33 cellular contexts compared by ENCODE assay signal in genomic region chr4:141098163-141098562, GRCh38. TPM values are rescaled to one million over a fixed set of nuclear protein-coding genes. Genes with fewer than 3 reads are reported as not detected.
"Had no signal": no experiment of that assay in that cellular context is flagged by ENCODE, and none has a peak within 500 bp of the region (broad histone marks: within the 10 kb centered on the region; RNA-seq: fewer than 3 reads in every experiment).

No MANE protein-coding gene starts in this region.

- H3K27ac ChIP-seq: adrenal gland, ascending aorta, body of pancreas, brain microvascular endothelial cell, breast epithelium, cardiac muscle cell had no signal

- H3K27me3 ChIP-seq: adrenal gland, ascending aorta, body of pancreas, brain microvascular endothelial cell, breast epithelium, cardiac muscle cell had no signal

- H3K4me1 ChIP-seq: ascending aorta, body of pancreas, breast epithelium had no signal

- H3K36me3 ChIP-seq: adrenal gland, ascending aorta, brain microvascular endothelial cell, breast epithelium, cardiac muscle cell had no signal

- DNase-seq: activated effector memory CD4-positive, alpha-beta T cell treated with anti-CD3 and anti-CD28 coated beads, Interleukin-2, amount 50 U/mL, for 16 hours; activated gamma-delta T cell; activated gamma-delta T cell treated with Interleukin-2 at 50 U/mL for 16 hours; activated naive CD4-positive, alpha-beta T cell; activated naive CD4-positive, alpha-beta T cell treated with anti-CD3 and anti-CD28 coated beads for 36 hours; activated naive CD4-positive, alpha-beta T cell treated with anti-CD3 and anti-CD28 coated beads, Interleukin-2, amount 10 ng/mL, durations not matched to agents 7 days and 5 days; activated naive CD4-positive, alpha-beta T cell treated with anti-CD3 and anti-CD28 coated beads, Interleukin-2, amount 50 U/mL, for 16 hours; activated naive CD4-positive, alpha-beta T cell treated with Interleukin-2 at 50 U/mL for 16 hours; activated naive CD8-positive, alpha-beta T cell treated with anti-CD3 and anti-CD28 coated beads for 36 hours; activated naive CD8-positive, alpha-beta T cell treated with anti-CD3 and anti-CD28 coated beads, Interleukin-2, amount 10 ng/mL, durations not matched to agents 7 days and 5 days; activated naive CD8-positive, alpha-beta T cell treated with anti-CD3 and anti-CD28 coated beads, Interleukin-2, amount 50 U/mL, for 24 hours; activated T-cell treated with anti-CD3 and anti-CD28 coated beads for 4 hours; activated T-cell treated with anti-CD3 and anti-CD28 coated beads, Interleukin-2, amount 50 U/mL, for 1 hour; activated T-cell treated with anti-CD3 and anti-CD28 coated beads, Interleukin-2, amount 50 U/mL, for 24 hours; activated T-cell treated with anti-CD3 and anti-CD28 coated beads, Interleukin-2, amount 50 U/mL, for 4 hours; activated T-cell treated with anti-CD3 and anti-CD28 coated beads, Interleukin-2, amount 50 U/mL, for 48 hours; activated T-cell treated with anti-CD3 and anti-CD28 coated beads, Interleukin-2, amount 50 U/mL, for 72 hours; adrenal gland; amniotic stem cell; amygdala; anterior cingulate cortex; aorta; body of pancreas; brain microvascular endothelial cell; caudate nucleus; central memory CD4-positive, alpha-beta T cell; cerebellar nuclear complex had no signal

- H3K4me3 ChIP-seq: adrenal gland, ascending aorta, body of pancreas, breast epithelium, cardiac muscle cell had no signal

- H3K9me3 ChIP-seq: body of pancreas had no signal

- ATAC-seq: activated naive CD4-positive, alpha-beta T cell treated with anti-CD3 and anti-CD28 coated beads, Interleukin-2, amount 50 U/mL, for 72 hours; activated naive CD8-positive, alpha-beta T cell treated with anti-CD3 and anti-CD28 coated beads, Interleukin-2, amount 50 U/mL, for 24 hours; activated T-cell treated with anti-CD3 and anti-CD28 coated beads, Interleukin-2, amount 50 U/mL, for 4 hours; activated T-cell treated with anti-CD3 and anti-CD28 coated beads, Interleukin-2, amount 50 U/mL, for 72 hours; activated T-helper 17 cell treated with anti-CD3 and anti-CD28 coated beads, Interleukin-2, amount 50 U/mL, for 72 hours; body of pancreas had no signal

RNA-seq across cellular contexts. Expression of gene RNF150, which starts 35.1 kb away (rescaled TPM):
- total RNA-seq: activated naive CD4-positive, alpha-beta T cell treated with anti-CD3 and anti-CD28 coated beads for 36 hours; activated naive CD8-positive, alpha-beta T cell treated with anti-CD3 and anti-CD28 coated beads, Interleukin-2, amount 10 ng/mL, durations not matched to agents 7 days and 5 days; activated T-helper 1 cell treated with anti-CD3 and anti-CD28 coated beads, Interleukin-12 subunit alpha, Interleukin-12 subunit beta, Interleukin-2, Interleukin-4 antibody, amounts not matched to agents 30 ng/mL and 10 ng/mL and 1 ng/mL, durations not matched to agents 14 hours and 24 hours and 36 hours had no signal
